In genomic region chr2:105403785-105404698, GRCh38 we compare ENCODE assay signal across 9 cellular contexts. TPM values are rescaled to one million over a fixed set of nuclear protein-coding genes. Genes with fewer than 3 reads are reported as not detected.
DNase-seq lines count a peak whose midpoint lies in the region; ATAC-seq and TF ChIP-seq lines count a peak whose summit lies in the region.
"Had no signal": no experiment of that assay in that cellular context is flagged by ENCODE, and none has a peak within 500 bp of the region (broad histone marks: within the 10 kb centered on the region; RNA-seq: fewer than 3 reads in every experiment).

No MANE protein-coding gene starts in this region.

- H3K9me3 ChIP-seq in Panc1 (ENCODE audit: control insufficient read depth, insufficient read depth, low read depth, low read length), result no peaks in the 10 kb centered on the region
- H3K9me3 ChIP-seq in skeletal muscle tissue (ENCODE audit: control insufficient read depth in 3 of 3, low read length in 3 of 3), result no peaks in the 10 kb centered on the region

- peak; percentile 96 for DNase-seq in Panc1 (ENCODE audit: low read depth, low spot score)
- peak; percentile 97 for DNase-seq in fibroblast of mammary gland (ENCODE audit: low read depth)
- no peak for DNase-seq in stimulated activated CD4-positive, alpha-beta T cell treated with anti-CD3 and anti-CD28 coated beads, Interleukin-1b, Interleukin-23, amount 100 ng/mL, for 48 hours
- DNase-seq in caudate nucleus (lab: John Stamatoyannopoulos, UW), result no peak
- DNase-seq in GM13976 (ENCODE audit: low spot score), result no peak
- DNase-seq: activated T-cell treated with anti-CD3 and anti-CD28 coated beads, Interleukin-2, amount 50 U/mL, for 1 hour had no signal

- H3K9ac ChIP-seq in skeletal muscle tissue (ENCODE audit: low read depth in 1 of 3, low read length in 3 of 3), result peak overlapping the region in 2 of 3 donors; percentile 20 to 46

- ATAC-seq in Panc1 (peak; percentile 85), GM21447 (IDR thresholded peaks at IDR 0.05; ENCODE audit: unreplicated experiment) (no peak)

- H3K4me3 ChIP-seq in GM12875 (ENCODE audit: low read depth, low read length), result no peak overlapping the region
- H3K4me3 ChIP-seq in Panc1 (ENCODE audit: low read depth in 2 of 2, low read length in 2 of 2), result peak overlapping the region in 1 of 2 experiments; percentile 12; a peak in 1 of 4 replicates
- no peak overlapping the region for H3K4me3 ChIP-seq in fibroblast of mammary gland (ENCODE audit: control insufficient read depth, low read depth, low read length)
- H3K4me3 ChIP-seq in skeletal muscle tissue (ENCODE audit: low read length in 3 of 3), result no peak overlapping the region

- in situ Hi-C loops in Panc1 (cut with HindIII; ENCODE audit: low pct_unique_long_range_greater_than_20kb, low sequenced_read_pairs) (no loop called here), GM13976 (cut with MboI; ENCODE audit: low sequenced_read_pairs, unreplicated experiment) (no loop called here)

- intact Hi-C loops in Panc1 (cut with micrococcal nuclease; ENCODE audit: unreplicated experiment), result loop anchor here (5.0 kb wide), 1 partner anchor 53 kb away; no protein-coding TSS in a partner anchor

- peaks cover 76% of the 10 kb centered on the region for H3K4me1 ChIP-seq in Panc1 (ENCODE audit: control insufficient read depth, insufficient read depth, low read length)
- peaks cover 15 to 30% (median 26%) of the 10 kb centered on the region in 3 donors for H3K4me1 ChIP-seq in skeletal muscle tissue (ENCODE audit: control insufficient read depth in 3 of 3, insufficient read depth in 3 of 3, low read length in 3 of 3)

- TF ChIP-seq CTCF in GM12875 (IDR thresholded peaks at IDR 0.05; ENCODE audit: borderline replicate concordance, insufficient read depth, low read depth, low read length) (peak; percentile 17; the same call in 1 of the 2 replicates), Panc1 (IDR thresholded peaks at IDR 0.05) (peak; percentile 85), fibroblast of mammary gland (conservative IDR thresholded peaks at IDR 0.05; ENCODE audit: control insufficient read depth, insufficient read depth, low read depth, low read length) (peak; percentile 55), GM13976 (IDR thresholded peaks at IDR 0.05; ENCODE audit: borderline replicate concordance, control extremely low read depth, extremely low read depth, insufficient read depth, missing control alignments) (no peak)

- CTCF ChIA-PET in Panc1 (lab: Charles Lee), result interaction anchor here (0.5 to 1.2 kb wide), 7 partner anchors 13 to 412 kb away, joined by 3 to 9 read pairs (median 4); no protein-coding TSS in a partner anchor

- POLR2A ChIA-PET in Panc1 (lab: Charles Lee), result interaction anchor here (0.6 to 1.3 kb wide), 6 partner anchors 12 to 119 kb away, joined by 3 to 14 read pairs (median 7); no protein-coding TSS in a partner anchor

- BruUV-seq in Panc1 (replicated peaks; lab: Mats Ljungman, UMichigan), result no TSS peak

- H3K27ac ChIP-seq in Panc1 (ENCODE audit: low read length) (peak overlapping the region; percentile 100), skeletal muscle tissue (ENCODE audit: low read depth, low read length) (peak overlapping the region; percentile 84), caudate nucleus (ENCODE audit: low read depth, low read length) (no peak overlapping the region)

- H3K36me3 ChIP-seq in Panc1 (ENCODE audit: control insufficient read depth, insufficient read depth, low read length), result no peaks in the 10 kb centered on the region
- H3K36me3 ChIP-seq in skeletal muscle tissue (ENCODE audit: control insufficient read depth in 3 of 3, insufficient read depth in 3 of 3, low read length in 3 of 3), result no peaks in the 10 kb centered on the region

- no peaks in the 10 kb centered on the region for H3K27me3 ChIP-seq in Panc1 (ENCODE audit: control insufficient read depth, insufficient read depth, low read length)
- no peaks in the 10 kb centered on the region for H3K27me3 ChIP-seq in skeletal muscle tissue (ENCODE audit: control insufficient read depth in 3 of 3, insufficient read depth in 3 of 3, low read length in 3 of 3)

RNA-seq across cellular contexts. Expression of gene FHL2, which starts 5.2 kb away (rescaled TPM):
- total RNA-seq in Panc1 (2021; ENCODE audit: unreplicated experiment) (378 TPM), skeletal muscle tissue (66.3 TPM)
- polyA plus RNA-seq in Panc1 (2012; ENCODE audit: insufficient read length), result 411 TPM

Comparison
In these comparisons a context has a peak if more than half of its experiments do, and no peak if none do; other contexts are left out.
1. DNase-seq: peak in Panc1 (single experiment) and fibroblast of mammary gland (single experiment); none in stimulated activated CD4-positive, alpha-beta T cell treated with anti-CD3 and anti-CD28 coated beads, Interleukin-1b, Interleukin-23, amount 100 ng/mL, for 48 hours (single experiment), caudate nucleus (0 of 61) and GM13976 (single experiment).